15 cellular contexts compared by ENCODE assay signal in the genomic region with DNA sequence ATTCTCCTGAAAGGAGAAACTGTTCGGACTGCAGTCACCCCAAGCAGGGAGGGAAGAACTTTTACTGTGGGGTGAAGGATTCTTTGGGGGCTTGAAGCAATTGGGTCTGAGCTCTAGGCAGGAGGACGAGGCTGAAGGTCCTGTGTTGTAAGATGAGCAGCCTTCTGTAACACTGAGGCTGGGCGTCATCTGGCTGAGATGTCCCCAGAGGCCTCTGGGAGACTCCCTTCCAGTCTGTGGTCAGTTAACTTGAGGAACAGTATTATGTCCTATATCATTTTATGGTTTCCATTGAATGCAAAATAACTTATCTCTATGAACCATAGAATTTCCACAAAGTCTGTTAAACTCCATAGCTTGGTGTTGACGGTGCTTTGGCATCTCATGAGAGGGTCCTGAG.
"Had no signal": no experiment of that assay in that cellular context is flagged by ENCODE, and none has a peak within 500 bp of the region (broad histone marks: within the 10 kb centered on the region; RNA-seq: fewer than 3 reads in every experiment).

No MANE protein-coding gene starts in this region.

- H3K36me3 Mint-ChIP-seq: natural killer cell had no signal

- DNase-seq: dorsolateral prefrontal cortex; effector CD4-positive, alpha-beta T cell; left ventricle myocardium superior; lower lobe of right lung; natural killer cell; occipital lobe; pancreas; right lobe of liver; small intestine; stimulated activated CD4-positive, alpha-beta T cell treated with anti-CD3 and anti-CD28 coated beads, Interleukin-15, amount 100 ng/mL, for 24 hours; stimulated activated CD4-positive, alpha-beta T cell treated with anti-CD3 and anti-CD28 coated beads, Interleukin-2, amount 100 ng/mL, for 48 hours; stimulated activated naive CD4-positive, alpha-beta T cell treated with Interleukin-2 at 50 U/mL for 16 hours; upper lobe of left lung had no signal

- H3K4me1 Mint-ChIP-seq: natural killer cell had no signal

- H3K4me3 ChIP-seq: dorsolateral prefrontal cortex, lower lobe of right lung, pancreas, right lobe of liver, thoracic aorta, tibial nerve, upper lobe of left lung had no signal

- H3K36me3 ChIP-seq: lower lobe of right lung, pancreas, right lobe of liver, thoracic aorta, tibial nerve, upper lobe of left lung had no signal

- H3K9me3 Mint-ChIP-seq: natural killer cell had no signal

- H3K9me3 ChIP-seq: lower lobe of right lung, pancreas, right lobe of liver, thoracic aorta, tibial nerve, upper lobe of left lung had no signal

- H3K27ac Mint-ChIP-seq: natural killer cell had no signal

- H3K27me3 ChIP-seq: dorsolateral prefrontal cortex, pancreas, right lobe of liver, tibial nerve, upper lobe of left lung had no signal

- H3K4me1 ChIP-seq: lower lobe of right lung, pancreas, right lobe of liver, tibial nerve, upper lobe of left lung had no signal

- H3K4me3 Mint-ChIP-seq: natural killer cell had no signal
